Comparison of ENCODE assay signal across 8 cellular contexts in the genomic region with DNA sequence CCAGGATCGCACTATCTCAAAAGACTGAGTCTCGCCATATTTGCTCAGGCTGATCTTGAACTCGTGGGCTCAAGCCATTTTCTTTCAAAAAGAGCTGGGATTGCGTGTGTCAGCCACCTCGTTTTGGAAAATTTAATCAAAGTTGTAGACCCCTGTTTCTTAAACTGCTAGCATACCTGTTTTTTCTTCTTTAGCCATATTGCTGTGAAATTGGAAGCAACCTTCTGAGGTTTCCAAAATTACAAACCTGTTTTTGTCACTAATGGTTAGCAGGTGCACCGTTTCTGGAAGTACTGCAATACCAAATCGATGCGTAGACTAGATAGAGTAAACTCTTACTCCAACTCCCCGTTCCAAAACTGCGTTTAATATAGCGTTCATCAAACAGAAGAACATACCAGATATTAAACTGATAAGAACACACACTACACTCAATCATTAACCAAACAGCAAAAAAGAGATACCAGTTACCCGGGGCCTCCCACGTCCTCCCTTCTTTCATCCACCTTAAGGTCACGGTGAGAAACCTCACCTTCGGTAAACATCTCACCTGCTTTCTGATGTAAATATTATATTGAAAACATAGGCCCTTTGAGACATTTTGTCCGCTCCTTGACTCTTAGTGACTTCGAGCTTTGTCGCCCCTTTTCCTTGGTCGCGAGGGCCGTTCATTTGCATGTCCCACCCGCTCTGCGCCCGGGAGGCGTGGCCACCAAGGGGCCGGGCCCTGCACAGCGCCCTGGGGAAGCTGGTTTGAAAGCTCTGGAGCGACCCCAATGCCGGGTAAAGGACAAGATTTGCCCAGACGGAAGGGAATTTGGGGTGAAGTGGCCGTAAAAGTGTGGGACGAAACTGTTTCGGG. TPM values are rescaled to one million over a fixed set of nuclear protein-coding genes. Genes with fewer than 3 reads are reported as not detected.
DNase-seq lines count a peak whose midpoint lies in the region; ATAC-seq and TF ChIP-seq lines count a peak whose summit lies in the region.

A gene (minus strand): TSS at position 462 of the 862 bp plus-strand sequence.

- peak within 1 kb of the TSS; percentile 72 for H3K4me3 ChIP-seq in coronary artery

- no peak for TF ChIP-seq CTCF in coronary artery (IDR thresholded peaks at IDR 0.05)

- DNase-seq in A172 (ENCODE audit: low spot score) (peak; percentile 79), NCI-H2227 treated with DMSO at 0.1 percent for 48 hours (lab: John Stamatoyannopoulos, UW) (peak; percentile 85), coronary artery (ENCODE audit: low spot score) (peak; percentile 83), left lobe of liver (ENCODE audit: low spot score) (peak; percentile 84)
- peak; percentile 74 to 77 for DNase-seq in activated CD4-positive, alpha-beta T cell treated with anti-CD3 and anti-CD28 coated beads for 4 hours
- DNase-seq in stimulated activated CD4-positive, alpha-beta T cell treated with anti-CD3 and anti-CD28 coated beads, Interleukin-2, amount 100 ng/mL, for 24 hours, result peak; percentile 80

- ATAC-seq in GM18861 (IDR thresholded peaks at IDR 0.05; ENCODE audit: unreplicated experiment), result peak; percentile 72
- ATAC-seq in HG03103 (IDR thresholded peaks at IDR 0.05; ENCODE audit: low read depth, unreplicated experiment), result peak; percentile 86
- ATAC-seq in left lobe of liver, result peak; percentile 90

- peak within 1 kb of the TSS; percentile 34 to 35 for H3K27ac ChIP-seq in coronary artery

RNA-seq across cellular contexts. Expression of the gene that starts here (rescaled TPM):
- not detected in 2 replicates for total RNA-seq in A172 (2014; rRNA removed; shearing (Covaris generic))
- 1.7 TPM for total RNA-seq in left lobe of liver

Comparison
In these comparisons a context has a peak if more than half of its experiments do, and no peak if none do; other contexts are left out.
1. Peak in every context shown above with its lines: DNase-seq, ATAC-seq, H3K4me3 ChIP-seq and H3K27ac ChIP-seq.
2. Peak in DNase-seq in A172; RNA of the gene not detected or under 1 TPM.